24 cellular contexts compared by ENCODE assay signal in the genomic region with DNA sequence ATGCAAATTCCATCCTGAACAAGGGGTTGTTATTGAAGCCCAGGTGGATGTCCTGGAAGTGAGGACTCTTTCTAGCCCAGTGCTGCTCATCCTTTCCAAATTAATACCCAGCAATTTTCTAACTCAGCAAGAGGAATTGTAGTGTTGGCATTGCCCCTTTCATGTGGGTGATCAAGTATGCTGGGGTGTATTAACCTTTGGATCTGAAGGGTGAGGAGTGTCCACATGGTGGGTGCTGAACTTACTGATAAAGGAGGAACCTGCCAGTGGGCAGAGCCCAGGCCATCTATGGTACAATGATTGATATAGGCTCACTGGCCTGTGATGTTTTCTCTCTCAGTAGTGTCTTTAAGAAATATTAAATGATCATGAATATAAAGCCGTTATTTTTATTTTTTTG.
"Had no signal": no experiment of that assay in that cellular context is flagged by ENCODE, and none has a peak within 500 bp of the region (broad histone marks: within the 10 kb centered on the region; RNA-seq: fewer than 3 reads in every experiment).

No MANE protein-coding gene starts in this region.

- H3K9me3 Mint-ChIP-seq: dendritic cell treated with granulocyte-macrophage colony-stimulating factor and Interleukin-4, amounts not matched to agents 40 ng/mL and 50 ng/mL, for 4 days; effector memory CD8-positive, alpha-beta T cell had no signal

- H3K36me3 ChIP-seq: colonic mucosa, esophagus muscularis mucosa, esophagus squamous epithelium, gastrocnemius medialis, gastroesophageal sphincter, heart left ventricle, heart right ventricle had no signal

- H3K27me3 Mint-ChIP-seq: dendritic cell treated with granulocyte-macrophage colony-stimulating factor and Interleukin-4, amounts not matched to agents 40 ng/mL and 50 ng/mL, for 4 days; effector memory CD8-positive, alpha-beta T cell had no signal

- H3K27me3 ChIP-seq: colonic mucosa, dorsolateral prefrontal cortex, esophagus muscularis mucosa, esophagus squamous epithelium, foreskin keratinocyte, gastrocnemius medialis, gastroesophageal sphincter, heart left ventricle, heart right ventricle had no signal

- H3K27ac ChIP-seq: colonic mucosa, coronary artery, epithelial cell of prostate, esophagus muscularis mucosa, esophagus squamous epithelium, foreskin keratinocyte, gastrocnemius medialis, gastroesophageal sphincter, heart left ventricle, heart right ventricle had no signal

- H3K4me1 ChIP-seq: colonic mucosa, esophagus muscularis mucosa, esophagus squamous epithelium, foreskin keratinocyte, gastrocnemius medialis, gastroesophageal sphincter had no signal

- H3K4me3 Mint-ChIP-seq: dendritic cell treated with granulocyte-macrophage colony-stimulating factor and Interleukin-4, amounts not matched to agents 40 ng/mL and 50 ng/mL, for 4 days; effector memory CD8-positive, alpha-beta T cell had no signal

- H3K9me3 ChIP-seq: colonic mucosa, esophagus muscularis mucosa, esophagus squamous epithelium, gastrocnemius medialis, gastroesophageal sphincter, heart left ventricle, heart right ventricle had no signal

- H3K4me3 ChIP-seq: colonic mucosa, coronary artery, dorsolateral prefrontal cortex, esophagus muscularis mucosa, esophagus squamous epithelium, gastrocnemius medialis, gastroesophageal sphincter, heart left ventricle, heart right ventricle had no signal

- H3K27ac Mint-ChIP-seq: dendritic cell treated with granulocyte-macrophage colony-stimulating factor and Interleukin-4, amounts not matched to agents 40 ng/mL and 50 ng/mL, for 4 days; effector memory CD8-positive, alpha-beta T cell had no signal

- DNase-seq: colonic mucosa; cortex of kidney; dermis blood vessel endothelial cell; dorsolateral prefrontal cortex; effector CD4-positive, alpha-beta T cell; effector CD8-positive, alpha-beta T cell; effector memory CD4-positive, alpha-beta T cell; effector memory CD8-positive, alpha-beta T cell; erythroblast; esophagus squamous epithelium; foreskin fibroblast; foreskin keratinocyte; foreskin melanocyte; gastrocnemius medialis; glutamatergic neuron; head of caudate nucleus; heart left ventricle; heart right ventricle had no signal

- ATAC-seq: effector memory CD8-positive, alpha-beta T cell; esophagus mucosa; foreskin keratinocyte; gastrocnemius medialis; gastroesophageal sphincter; heart left ventricle; heart right ventricle had no signal
